Comparison of ENCODE assay signal across 26 cellular contexts in the genomic region with DNA sequence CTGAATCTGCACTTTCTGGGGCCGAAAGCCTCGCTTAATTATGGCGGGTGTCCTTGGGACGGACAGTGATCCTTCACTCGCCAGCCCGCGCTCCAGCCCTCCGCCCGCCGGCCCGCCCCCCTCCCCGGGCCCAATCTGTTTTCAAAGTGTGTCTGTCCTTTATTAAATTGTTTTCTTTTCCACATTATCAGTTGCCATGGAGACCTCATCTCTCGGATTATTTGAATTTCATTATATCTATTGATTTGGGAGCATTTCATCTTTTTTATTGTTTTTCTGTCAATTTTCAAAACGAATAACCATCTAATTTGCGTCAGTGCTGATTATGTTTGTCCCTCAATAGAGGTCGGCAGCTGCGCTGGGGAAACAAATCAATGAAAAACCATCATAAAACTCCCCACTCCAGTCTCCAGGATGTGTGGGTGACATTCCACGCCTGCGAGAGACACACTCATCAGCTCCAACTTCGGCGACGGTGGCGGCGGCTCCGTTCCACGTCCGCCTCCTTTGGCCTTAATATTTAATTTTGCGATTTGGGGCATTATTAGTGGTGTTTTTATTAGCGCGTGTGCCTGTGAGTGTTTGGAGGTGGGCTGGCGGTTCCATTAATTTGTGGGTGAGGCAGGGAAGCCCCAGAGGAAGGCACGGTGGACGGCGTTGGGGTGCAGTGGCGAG.
DNase-seq lines count a peak whose midpoint lies in the region; ATAC-seq and TF ChIP-seq lines count a peak whose summit lies in the region.
"Had no signal": no experiment of that assay in that cellular context is flagged by ENCODE, and none has a peak within 500 bp of the region (broad histone marks: within the 10 kb centered on the region; RNA-seq: fewer than 3 reads in every experiment).

No MANE protein-coding gene starts in this region.

- no peak overlapping the region for H3K4me3 Mint-ChIP-seq in natural killer cell
- H3K4me3 Mint-ChIP-seq in natural killer cell treated with Interleukin-12 subunit alpha and Interleukin-12 subunit beta and Interleukin-15 and Interleukin-18, amount 100 ng/mL, for 72 hours: no peak overlapping the region
- H3K4me3 Mint-ChIP-seq: activated CD8-positive, alpha-beta T cell treated with anti-CD3 and anti-CD28 coated beads, Interleukin-2, amount 10 ng/mL, durations not matched to agents 7 days and 5 days; CD14-positive monocyte; immature natural killer cell; neural crest cell had no signal

- peak overlapping the region; percentile 96 for H3K27ac ChIP-seq in rectal smooth muscle tissue (ENCODE audit: low read depth, low read length)
- H3K27ac ChIP-seq in effector memory CD4-positive, alpha-beta T cell (ENCODE audit: insufficient read depth, low read length, poor library complexity, severe bottlenecking): no peak overlapping the region
- H3K27ac ChIP-seq: HL-60, SJCRH30 had no signal

- DNase-seq in natural killer cell (no peak), head of caudate nucleus (peak in 36 of 42 donors; percentile 28 to 79 (median 50)), NCI-H128 (lab: John Stamatoyannopoulos, UW; ENCODE audit: unreplicated experiment) (no peak), GM13977 (ENCODE audit: low spot score) (no peak)
- no peak for DNase-seq in natural killer cell treated with Interleukin-12 subunit alpha and Interleukin-12 subunit beta and Interleukin-15 and Interleukin-18, amount 100 ng/mL, for 72 hours (ENCODE audit: low spot score)
- no peak for DNase-seq in effector memory CD4-positive, alpha-beta T cell
- DNase-seq: activated CD4-positive, alpha-beta T cell treated with anti-CD3 and anti-CD28 coated beads for 1 hour; activated CD8-positive, alpha-beta T cell treated with anti-CD3 and anti-CD28 coated beads, Interleukin-2, amount 10 ng/mL, durations not matched to agents 7 days and 5 days; activated effector memory CD4-positive, alpha-beta T cell treated with anti-CD3 and anti-CD28 coated beads, Interleukin-2, amount 50 U/mL, for 16 hours; cerebellar nuclear complex; HCEC 1CT; immature natural killer cell; left lung; NCI-H1092 treated with DMSO at 0.1 percent for 48 hours; NCI-H1930; SJCRH30; small intestine; stimulated activated CD4-positive, alpha-beta T cell treated with anti-CD3 and anti-CD28 coated beads, Interleukin-2, amount 100 ng/mL, for 24 hours; T-helper 1 cell had no signal

- H3K27ac Mint-ChIP-seq in natural killer cell: peak overlapping the region; percentile 11 to 62
- H3K27ac Mint-ChIP-seq in natural killer cell treated with Interleukin-12 subunit alpha and Interleukin-12 subunit beta and Interleukin-15 and Interleukin-18, amount 100 ng/mL, for 72 hours: no peak overlapping the region
- H3K27ac Mint-ChIP-seq: activated CD8-positive, alpha-beta T cell treated with anti-CD3 and anti-CD28 coated beads, Interleukin-2, amount 10 ng/mL, durations not matched to agents 7 days and 5 days; CD14-positive monocyte; immature natural killer cell had no signal

- no peaks in the 10 kb centered on the region for H3K36me3 ChIP-seq in rectal smooth muscle tissue (ENCODE audit: control insufficient read depth, insufficient read depth, low read length)
- no peaks in the 10 kb centered on the region for H3K36me3 ChIP-seq in effector memory CD4-positive, alpha-beta T cell (ENCODE audit: control insufficient read depth, insufficient read depth, low read length)
- H3K36me3 ChIP-seq: left lung, SJCRH30 had no signal

- H3K4me1 Mint-ChIP-seq in natural killer cell: peaks cover 24 to 36% of the 10 kb centered on the region in 2 donors
- peaks cover 0 to 24% of the 10 kb centered on the region in 2 donors for H3K4me1 Mint-ChIP-seq in natural killer cell treated with Interleukin-12 subunit alpha and Interleukin-12 subunit beta and Interleukin-15 and Interleukin-18, amount 100 ng/mL, for 72 hours (ENCODE audit: low read depth in 2 of 2)

- H3K9me3 Mint-ChIP-seq in natural killer cell: no peaks in the 10 kb centered on the region
- no peaks in the 10 kb centered on the region for H3K9me3 Mint-ChIP-seq in natural killer cell treated with Interleukin-12 subunit alpha and Interleukin-12 subunit beta and Interleukin-15 and Interleukin-18, amount 100 ng/mL, for 72 hours
- H3K9me3 Mint-ChIP-seq: CD14-positive monocyte, neural crest cell had no signal

- H3K4me1 ChIP-seq in rectal smooth muscle tissue (ENCODE audit: control insufficient read depth, insufficient read depth, low read length): peaks cover 71% of the 10 kb centered on the region
- no peaks in the 10 kb centered on the region for H3K4me1 ChIP-seq in effector memory CD4-positive, alpha-beta T cell (ENCODE audit: control insufficient read depth, insufficient read depth, low read length, poor library complexity, severe bottlenecking)

- no peak overlapping the region for H3K9ac ChIP-seq in rectal smooth muscle tissue (ENCODE audit: low read length)

- no peaks in the 10 kb centered on the region for H3K36me3 Mint-ChIP-seq in natural killer cell
- H3K36me3 Mint-ChIP-seq in natural killer cell treated with Interleukin-12 subunit alpha and Interleukin-12 subunit beta and Interleukin-15 and Interleukin-18, amount 100 ng/mL, for 72 hours: no peaks in the 10 kb centered on the region
- H3K36me3 Mint-ChIP-seq: CD14-positive monocyte, immature natural killer cell had no signal

- H3K4me3 ChIP-seq in rectal smooth muscle tissue (ENCODE audit: low read length): no peak overlapping the region
- no peak overlapping the region for H3K4me3 ChIP-seq in effector memory CD4-positive, alpha-beta T cell (ENCODE audit: insufficient read depth, low read depth, low read length, poor library complexity, severe bottlenecking)
- H3K4me3 ChIP-seq: GM12878, left lung, SJCRH30 had no signal

- TF ChIP-seq CTCF in natural killer cell (IDR thresholded peaks at IDR 0.05) (no peak), GM13977 (IDR thresholded peaks at IDR 0.05; ENCODE audit: extremely low read depth, insufficient read depth, missing control alignments) (no peak)

- H3K27me3 Mint-ChIP-seq in natural killer cell (ENCODE audit: low read depth in 2 of 2): no peaks in the 10 kb centered on the region
- H3K27me3 Mint-ChIP-seq in natural killer cell treated with Interleukin-12 subunit alpha and Interleukin-12 subunit beta and Interleukin-15 and Interleukin-18, amount 100 ng/mL, for 72 hours: no peaks in the 10 kb centered on the region

- no peaks in the 10 kb centered on the region for H3K9me3 ChIP-seq in effector memory CD4-positive, alpha-beta T cell (ENCODE audit: control insufficient read depth, low read length)
- H3K9me3 ChIP-seq: left lung, SJCRH30 had no signal

- in situ Hi-C loops in GM13977 (cut with MboI; ENCODE audit: low pct_unique_long_range_greater_than_20kb, low sequenced_read_pairs, unreplicated experiment): no loop called here

- intact Hi-C loops in natural killer cell (cut with micrococcal nuclease): no loop called here
- intact Hi-C loops in head of caudate nucleus (cut with DNase I): no loop called here

- no peaks in the 10 kb centered on the region for H3K27me3 ChIP-seq in rectal smooth muscle tissue (ENCODE audit: control insufficient read depth, insufficient read depth, low read length)
- H3K27me3 ChIP-seq in effector memory CD4-positive, alpha-beta T cell (replicated peaks; ENCODE audit: control insufficient read depth, insufficient read depth, low read length, poor library complexity, severe bottlenecking): no peaks in the 10 kb centered on the region
- H3K27me3 ChIP-seq: left lung had no signal

- ATAC-seq in natural killer cell: no peak
- ATAC-seq in natural killer cell treated with Interleukin-12 subunit alpha and Interleukin-12 subunit beta and Interleukin-15 and Interleukin-18, amount 100 ng/mL, for 72 hours: no peak
- ATAC-seq in GM21825 (IDR thresholded peaks at IDR 0.05; ENCODE audit: unreplicated experiment): no peak
- ATAC-seq: activated CD8-positive, alpha-beta T cell treated with anti-CD3 and anti-CD28 coated beads, Interleukin-2, amount 10 ng/mL, durations not matched to agents 7 days and 5 days; GM12878; left lung; Panc1 had no signal

Comparison
In these comparisons a context has a peak if more than half of its experiments do, and no peak if none do; other contexts are left out.
1. H3K27ac Mint-ChIP-seq: peak in natural killer cell (2 of 2); none in natural killer cell treated with Interleukin-12 subunit alpha and Interleukin-12 subunit beta and Interleukin-15 and Interleukin-18, amount 100 ng/mL, for 72 hours (0 of 2).
2. DNase-seq: peak in head of caudate nucleus (36 of 42); none in natural killer cell (single experiment), natural killer cell treated with Interleukin-12 subunit alpha and Interleukin-12 subunit beta and Interleukin-15 and Interleukin-18, amount 100 ng/mL, for 72 hours (single experiment), NCI-H128 (single experiment), effector memory CD4-positive, alpha-beta T cell (0 of 3) and GM13977 (single experiment).